17 cellular contexts compared by ENCODE assay signal in the genomic region with DNA sequence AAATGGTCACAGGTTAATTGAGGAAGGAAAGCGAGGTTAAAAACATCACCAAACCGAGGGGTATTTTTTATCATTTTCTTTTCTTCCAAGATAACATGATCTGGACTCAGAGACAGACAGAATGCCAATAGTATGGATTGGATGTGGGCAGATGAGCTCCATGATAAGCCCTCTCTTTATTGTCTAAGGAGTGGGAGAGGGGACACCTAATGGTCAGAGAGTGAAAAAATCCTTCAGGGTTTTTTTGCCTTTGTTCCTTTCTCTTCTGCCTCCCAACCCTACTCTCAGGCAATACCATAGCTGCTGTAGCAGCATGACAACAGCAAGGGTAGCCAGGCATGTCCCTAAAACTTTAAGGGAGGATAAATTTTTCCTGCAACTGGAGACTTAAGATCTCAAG.
DNase-seq lines count a peak whose midpoint lies in the region; ATAC-seq and TF ChIP-seq lines count a peak whose summit lies in the region.
"Had no signal": no experiment of that assay in that cellular context is flagged by ENCODE, and none has a peak within 500 bp of the region (broad histone marks: within the 10 kb centered on the region; RNA-seq: fewer than 3 reads in every experiment).

No MANE protein-coding gene starts in this region.

- DNase-seq in A673 (ENCODE audit: low spot score) (no peak), EL (peak; percentile 1), M059J (ENCODE audit: low read depth) (peak; percentile 7), mammary epithelial cell (peak; percentile 3), occipital lobe (lab: John Stamatoyannopoulos, UW) (no peak), NCI-H1930 (lab: John Stamatoyannopoulos, UW) (no peak), aorta (no peak)
- no peak for DNase-seq in activated CD4-positive, alpha-beta T cell treated with anti-CD3 and anti-CD28 coated beads, Interleukin-2, amount 10 ng/mL, durations not matched to agents 24 days and 14 days
- DNase-seq: activated CD4-positive, alpha-beta T cell treated with anti-CD3 and anti-CD28 coated beads, Interleukin-2, amount 50 U/mL, for 48 hours; activated T-cell treated with anti-CD3 and anti-CD28 coated beads, Interleukin-2, amount 50 U/mL, for 48 hours; C1 segment of cervical spinal cord; cerebellar nuclear complex; DND-41; erythroblast; NCI-H1105 treated with DMSO at 0.1 percent for 48 hours; NCI-H446 treated with DMSO at 0.1 percent for 48 hours; substantia nigra had no signal

- no peaks in the 10 kb centered on the region for H3K9me3 Mint-ChIP-seq in activated CD4-positive, alpha-beta T cell treated with anti-CD3 and anti-CD28 coated beads, Interleukin-2, amount 10 ng/mL, durations not matched to agents 24 days and 14 days

- H3K79me2 ChIP-seq in mammary epithelial cell (ENCODE audit: insufficient read depth, low read length) = no peaks in the 10 kb centered on the region

- H3K36me3 ChIP-seq in A673 (ENCODE audit: insufficient read depth, low read length, poor library complexity, severe bottlenecking) (no peaks in the 10 kb centered on the region), mammary epithelial cell (ENCODE audit: insufficient read depth, low read length) (no peaks in the 10 kb centered on the region), aorta (ENCODE audit: control insufficient read depth in 1 of 2, insufficient read depth in 2 of 2, low read length in 1 of 2) (no peaks in the 10 kb centered on the region)

- no peak for ATAC-seq in aorta (ENCODE audit: low FRiP score)

- H3K4me3 ChIP-seq in A673 (ENCODE audit: low read depth, low read length, poor library complexity, severe bottlenecking) = no peak overlapping the region
- no peak overlapping the region for H3K4me3 ChIP-seq in mammary epithelial cell (replicated peaks in 1 of 3; ENCODE audit: insufficient read depth in 1 of 3, low read depth in 2 of 3, low read length in 3 of 3)
- no peak overlapping the region for H3K4me3 ChIP-seq in aorta (ENCODE audit: low read length in 2 of 2)

- TF ChIP-seq CTCF in A673 (conservative IDR thresholded peaks at IDR 0.05; ENCODE audit: low read depth, low read length) (peak; percentile 22; the same call in 1 of the 2 replicates), mammary epithelial cell (conservative IDR thresholded peaks at IDR 0.05 in 1 of 2, IDR thresholded peaks at IDR 0.05 in 1 of 2; ENCODE audit: extremely low read depth in 1 of 2, insufficient read depth in 1 of 2, low read depth in 1 of 2, low read length in 2 of 2) (peak in 1 of 2 donors; percentile 34)

- no peak overlapping the region for H3K9ac ChIP-seq in mammary epithelial cell (ENCODE audit: insufficient read depth, low read length)

- no peak overlapping the region for H3K27ac ChIP-seq in A673 (ENCODE audit: low read depth, low read length, poor library complexity, severe bottlenecking)
- no peak overlapping the region for H3K27ac ChIP-seq in mammary epithelial cell (ENCODE audit: insufficient read depth, low read depth, low read length)
- no peak overlapping the region for H3K27ac ChIP-seq in aorta (ENCODE audit: low read depth in 1 of 2, low read length in 2 of 2)

- H3K9me3 ChIP-seq in A673 (ENCODE audit: low read depth, low read length, poor library complexity, severe bottlenecking) (no peaks in the 10 kb centered on the region), mammary epithelial cell (replicated peaks; ENCODE audit: insufficient read depth, low read length) (no peaks in the 10 kb centered on the region), aorta (ENCODE audit: control insufficient read depth, low read length) (no peaks in the 10 kb centered on the region)

- in situ Hi-C loops in mammary epithelial cell (cut with MboI; ENCODE audit: low sequenced_read_pairs in 2 of 2) = no loop called here

- no peak overlapping the region for H3K27ac Mint-ChIP-seq in activated CD4-positive, alpha-beta T cell treated with anti-CD3 and anti-CD28 coated beads, Interleukin-2, amount 10 ng/mL, durations not matched to agents 24 days and 14 days

- dilution Hi-C loops in mammary epithelial cell (cut with HindIII; ENCODE audit: low sequenced_read_pairs) = no loop called here

- H3K4me3 Mint-ChIP-seq in activated CD4-positive, alpha-beta T cell treated with anti-CD3 and anti-CD28 coated beads, Interleukin-2, amount 10 ng/mL, durations not matched to agents 24 days and 14 days = no peak overlapping the region

- no peaks in the 10 kb centered on the region for H3K27me3 Mint-ChIP-seq in activated CD4-positive, alpha-beta T cell treated with anti-CD3 and anti-CD28 coated beads, Interleukin-2, amount 10 ng/mL, durations not matched to agents 24 days and 14 days

- BruUV-seq in A673 (replicated peaks; lab: Mats Ljungman, UMichigan) = no TSS peak
- no TSS peak for BruUV-seq in mammary epithelial cell (replicated peaks; lab: Mats Ljungman, UMichigan)

- H2AFZ ChIP-seq in mammary epithelial cell (ENCODE audit: low read depth, low read length) = no peak overlapping the region

- H4K20me1 ChIP-seq in mammary epithelial cell (ENCODE audit: insufficient read depth, low read length) = no peaks in the 10 kb centered on the region

- POLR2A ChIA-PET in A673 (lab: Charles Lee; ENCODE audit: low non-redundant PET) = no interaction called here

- intact Hi-C loops in A673 (cut with micrococcal nuclease; ENCODE audit: unreplicated experiment) = no loop called here
- intact Hi-C loops in mammary epithelial cell (cut with micrococcal nuclease) = loop anchor here (5.0 kb wide), 1 partner anchor 321 kb away; no protein-coding TSS in a partner anchor
- intact Hi-C loops in activated CD4-positive, alpha-beta T cell treated with anti-CD3 and anti-CD28 coated beads, Interleukin-2, amount 10 ng/mL, durations not matched to agents 24 days and 14 days (cut with micrococcal nuclease) = no loop called here
- intact Hi-C loops in aorta (cut with DNase I) = no loop called here

- H3K4me1 ChIP-seq in A673 (ENCODE audit: insufficient read depth, low read length, poor library complexity, severe bottlenecking) (no peaks in the 10 kb centered on the region), mammary epithelial cell (ENCODE audit: insufficient read depth, low read length) (no peaks in the 10 kb centered on the region), aorta (ENCODE audit: control insufficient read depth in 1 of 2, insufficient read depth in 2 of 2, low read length in 2 of 2) (no peaks in the 10 kb centered on the region)

- H3K36me3 Mint-ChIP-seq in activated CD4-positive, alpha-beta T cell treated with anti-CD3 and anti-CD28 coated beads, Interleukin-2, amount 10 ng/mL, durations not matched to agents 24 days and 14 days (ENCODE audit: low read depth) = no peaks in the 10 kb centered on the region

- H3K4me2 ChIP-seq in mammary epithelial cell (ENCODE audit: insufficient read depth, low read depth, low read length) = no peak overlapping the region

- no peaks in the 10 kb centered on the region for H3K4me1 Mint-ChIP-seq in activated CD4-positive, alpha-beta T cell treated with anti-CD3 and anti-CD28 coated beads, Interleukin-2, amount 10 ng/mL, durations not matched to agents 24 days and 14 days

- CTCF ChIA-PET in A673 (lab: Charles Lee) = no interaction called here
- CTCF ChIA-PET in mammary epithelial cell (lab: Charles Lee; ENCODE audit: low non-redundant PET) = no interaction called here

- no peaks in the 10 kb centered on the region for H3K27me3 ChIP-seq in A673 (replicated peaks; ENCODE audit: insufficient read depth, low read depth, low read length, poor library complexity)
- H3K27me3 ChIP-seq in mammary epithelial cell (ENCODE audit: insufficient read depth, low read length) = no peaks in the 10 kb centered on the region
- H3K27me3 ChIP-seq in aorta (ENCODE audit: control insufficient read depth in 1 of 2, insufficient read depth in 2 of 2, low read length in 1 of 2) = no peaks in the 10 kb centered on the region

- WGBS in mammary epithelial cell (ENCODE audit: low coverage, missing lambda C conversion rate) = 58% methylated on average over 2 of the region's 2 CpGs
- WGBS in aorta, 2 donors = 88 to 95% methylated on average over 2 of the region's 2 CpGs

Comparison
In these comparisons a context has a peak if more than half of its experiments do, and no peak if none do; other contexts are left out.
1. DNase-seq: peak in EL (single experiment), M059J (single experiment) and mammary epithelial cell (single experiment); none in A673 (single experiment), occipital lobe (single experiment), NCI-H1930 (0 of 2), activated CD4-positive, alpha-beta T cell treated with anti-CD3 and anti-CD28 coated beads, Interleukin-2, amount 10 ng/mL, durations not matched to agents 24 days and 14 days (single experiment) and aorta (0 of 2).